23 cellular contexts compared by ENCODE assay signal in the genomic region with DNA sequence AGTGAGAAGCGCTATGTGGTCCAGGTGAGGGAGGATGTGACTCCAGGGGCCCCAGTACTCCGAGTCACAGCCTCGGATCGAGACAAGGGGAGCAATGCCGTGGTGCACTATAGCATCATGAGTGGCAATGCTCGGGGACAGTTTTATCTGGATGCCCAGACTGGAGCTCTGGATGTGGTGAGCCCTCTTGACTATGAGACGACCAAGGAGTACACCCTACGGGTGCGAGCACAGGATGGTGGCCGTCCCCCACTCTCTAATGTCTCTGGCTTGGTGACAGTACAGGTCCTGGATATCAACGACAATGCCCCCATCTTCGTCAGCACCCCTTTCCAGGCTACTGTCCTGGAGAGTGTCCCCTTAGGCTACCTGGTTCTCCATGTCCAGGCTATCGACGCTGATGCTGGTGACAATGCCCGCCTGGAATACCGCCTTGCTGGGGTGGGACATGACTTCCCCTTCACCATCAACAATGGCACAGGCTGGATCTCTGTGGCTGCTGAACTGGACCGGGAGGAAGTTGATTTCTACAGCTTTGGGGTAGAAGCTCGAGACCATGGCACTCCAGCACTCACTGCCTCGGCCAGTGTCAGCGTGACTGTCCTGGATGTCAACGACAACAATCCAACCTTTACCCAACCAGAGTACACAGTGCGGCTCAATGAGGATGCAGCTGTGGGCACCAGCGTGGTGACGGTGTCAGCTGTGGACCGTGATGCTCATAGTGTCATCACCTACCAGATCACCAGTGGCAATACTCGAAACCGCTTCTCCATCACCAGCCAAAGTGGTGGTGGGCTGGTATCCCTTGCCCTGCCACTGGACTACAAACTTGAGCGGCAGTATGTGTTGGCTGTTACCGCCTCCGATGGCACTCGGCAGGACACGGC. TPM values are rescaled to one million over a fixed set of nuclear protein-coding genes. Genes with fewer than 3 reads are reported as not detected.
A peak's percentile ranks its signal among the peaks of the same experiment; 100 is the strongest.
DNase-seq lines count a peak whose midpoint lies in the region; ATAC-seq and TF ChIP-seq lines count a peak whose summit lies in the region.
"Had no signal": no experiment of that assay in that cellular context is flagged by ENCODE, and none has a peak within 500 bp of the region (broad histone marks: within the 10 kb centered on the region; RNA-seq: fewer than 3 reads in every experiment).

No MANE protein-coding gene starts in this region.

- CTCF ChIA-PET in activated naive CD4-positive, alpha-beta T cell treated with anti-CD3 and anti-CD28 coated beads for 36 hours (lab: Charles Lee) = interaction anchor here (0.5 to 0.7 kb wide), 2 partner anchors 13 to 27 kb away, joined by 3 read pairs; no protein-coding TSS in a partner anchor

- H3K27me3 ChIP-seq in H7 (ENCODE audit: control insufficient read depth, insufficient read depth, low read length) = peaks cover 30% of the 10 kb centered on the region
- H3K27me3 ChIP-seq: transverse colon had no signal

- no peak overlapping the region for H3K27ac Mint-ChIP-seq in activated naive CD4-positive, alpha-beta T cell treated with anti-CD3 and anti-CD28 coated beads, Interleukin-2, amount 50 U/mL, for 24 hours
- H3K27ac Mint-ChIP-seq in activated naive CD4-positive, alpha-beta T cell treated with anti-CD3 and anti-CD28 coated beads for 36 hours = no peak overlapping the region
- H3K27ac Mint-ChIP-seq in glutamatergic neuron (ENCODE audit: unreplicated experiment) = peak overlapping the region; percentile 100
- H3K27ac Mint-ChIP-seq in stimulated activated effector memory CD8-positive, alpha-beta T cell treated with anti-CD3 and anti-CD28 coated beads, Interleukin-12 subunit alpha, Interleukin-12 subunit beta, amount 100 ng/mL, for 72 hours = no peak overlapping the region

- peaks cover 1% of the 10 kb centered on the region for H3K36me3 Mint-ChIP-seq in activated naive CD4-positive, alpha-beta T cell treated with anti-CD3 and anti-CD28 coated beads, Interleukin-2, amount 50 U/mL, for 24 hours
- H3K36me3 Mint-ChIP-seq in activated naive CD4-positive, alpha-beta T cell treated with anti-CD3 and anti-CD28 coated beads for 36 hours (ENCODE audit: low read depth) = no peaks in the 10 kb centered on the region
- peaks cover 12% of the 10 kb centered on the region for H3K36me3 Mint-ChIP-seq in glutamatergic neuron (ENCODE audit: unreplicated experiment)
- H3K36me3 Mint-ChIP-seq in stimulated activated effector memory CD8-positive, alpha-beta T cell treated with anti-CD3 and anti-CD28 coated beads, Interleukin-12 subunit alpha, Interleukin-12 subunit beta, amount 100 ng/mL, for 72 hours = no peaks in the 10 kb centered on the region

- H3K27me3 Mint-ChIP-seq in activated naive CD4-positive, alpha-beta T cell treated with anti-CD3 and anti-CD28 coated beads, Interleukin-2, amount 50 U/mL, for 24 hours = no peaks in the 10 kb centered on the region
- H3K27me3 Mint-ChIP-seq in activated naive CD4-positive, alpha-beta T cell treated with anti-CD3 and anti-CD28 coated beads for 36 hours (ENCODE audit: low read depth) = no peaks in the 10 kb centered on the region
- peaks cover 28% of the 10 kb centered on the region for H3K27me3 Mint-ChIP-seq in glutamatergic neuron (ENCODE audit: unreplicated experiment)

- no peak for ATAC-seq in stimulated activated effector memory CD8-positive, alpha-beta T cell treated with anti-CD3 and anti-CD28 coated beads, Interleukin-12 subunit alpha, Interleukin-12 subunit beta, amount 100 ng/mL, for 72 hours
- ATAC-seq: right cardiac atrium, T-helper 17 cell had no signal

- H3K9me3 Mint-ChIP-seq in activated naive CD4-positive, alpha-beta T cell treated with anti-CD3 and anti-CD28 coated beads, Interleukin-2, amount 50 U/mL, for 24 hours = no peaks in the 10 kb centered on the region
- H3K9me3 Mint-ChIP-seq in activated naive CD4-positive, alpha-beta T cell treated with anti-CD3 and anti-CD28 coated beads for 36 hours = no peaks in the 10 kb centered on the region
- peaks cover 20% of the 10 kb centered on the region for H3K9me3 Mint-ChIP-seq in glutamatergic neuron (ENCODE audit: unreplicated experiment)
- no peaks in the 10 kb centered on the region for H3K9me3 Mint-ChIP-seq in stimulated activated effector memory CD8-positive, alpha-beta T cell treated with anti-CD3 and anti-CD28 coated beads, Interleukin-12 subunit alpha, Interleukin-12 subunit beta, amount 100 ng/mL, for 72 hours

- H3K4me1 Mint-ChIP-seq in activated naive CD4-positive, alpha-beta T cell treated with anti-CD3 and anti-CD28 coated beads, Interleukin-2, amount 50 U/mL, for 24 hours = peaks cover 13% of the 10 kb centered on the region
- H3K4me1 Mint-ChIP-seq in activated naive CD4-positive, alpha-beta T cell treated with anti-CD3 and anti-CD28 coated beads for 36 hours (ENCODE audit: low read depth) = peaks cover 5% of the 10 kb centered on the region
- peaks cover 50% of the 10 kb centered on the region for H3K4me1 Mint-ChIP-seq in glutamatergic neuron (ENCODE audit: low read depth, unreplicated experiment)
- H3K4me1 Mint-ChIP-seq in stimulated activated effector memory CD8-positive, alpha-beta T cell treated with anti-CD3 and anti-CD28 coated beads, Interleukin-12 subunit alpha, Interleukin-12 subunit beta, amount 100 ng/mL, for 72 hours = peaks cover 57% of the 10 kb centered on the region

- no peak overlapping the region for H3K4me3 ChIP-seq in H7 (ENCODE audit: insufficient read depth, low read depth, low read length)
- H3K4me3 ChIP-seq: HAP-1, transverse colon had no signal

- no peak for TF ChIP-seq CTCF in glutamatergic neuron (IDR thresholded peaks at IDR 0.05; ENCODE audit: partially characterized antibody, unreplicated experiment)

- intact Hi-C loops in activated naive CD4-positive, alpha-beta T cell treated with anti-CD3 and anti-CD28 coated beads for 36 hours (cut with micrococcal nuclease) = no loop called here

- DNase-seq in activated naive CD4-positive, alpha-beta T cell treated with anti-CD3 and anti-CD28 coated beads for 36 hours = no peak
- DNase-seq in H7 (peak; percentile 18), glutamatergic neuron (no peak), Kasumi-1 (lab: John Stamatoyannopoulos, UW) (no peak), NCI-H446 (lab: John Stamatoyannopoulos, UW) (no peak)
- DNase-seq in stimulated activated effector memory CD8-positive, alpha-beta T cell treated with anti-CD3 and anti-CD28 coated beads, Interleukin-12 subunit alpha, Interleukin-12 subunit beta, amount 100 ng/mL, for 72 hours (ENCODE audit: low spot score in 2 of 2) = no peak
- no peak for DNase-seq in stimulated activated CD4-positive, alpha-beta T cell treated with anti-CD3 and anti-CD28 coated beads, Interleukin-12 subunit alpha, Interleukin-12 subunit beta, amount 100 ng/mL, for 4 hours
- DNase-seq: activated CD4-positive, CD25-positive, alpha-beta regulatory T cell; activated gamma-delta T cell treated with Interleukin-2 at 50 U/mL for 16 hours; cortex of kidney; mesendoderm; NCI-H1092; NCI-H2081 treated with DMSO at 0.1 percent for 48 hours; NCI-H526 treated with DMSO at 0.1 percent for 48 hours; occipital lobe; OCI-M1; SIG-M5; stimulated activated naive CD4-positive, alpha-beta T cell treated with Interleukin-2 at 50 U/mL for 16 hours; T-helper 17 cell; transverse colon had no signal

- peak overlapping the region; percentile 44 for H3K4me3 Mint-ChIP-seq in activated naive CD4-positive, alpha-beta T cell treated with anti-CD3 and anti-CD28 coated beads, Interleukin-2, amount 50 U/mL, for 24 hours
- H3K4me3 Mint-ChIP-seq in activated naive CD4-positive, alpha-beta T cell treated with anti-CD3 and anti-CD28 coated beads for 36 hours = no peak overlapping the region
- peak overlapping the region; percentile 97 for H3K4me3 Mint-ChIP-seq in glutamatergic neuron (ENCODE audit: unreplicated experiment)
- peak overlapping the region; percentile 40 for H3K4me3 Mint-ChIP-seq in stimulated activated effector memory CD8-positive, alpha-beta T cell treated with anti-CD3 and anti-CD28 coated beads, Interleukin-12 subunit alpha, Interleukin-12 subunit beta, amount 100 ng/mL, for 72 hours

- no peaks in the 10 kb centered on the region for H3K36me3 ChIP-seq in H7 (replicated peaks; ENCODE audit: control insufficient read depth, insufficient read depth, low read length)
- H3K36me3 ChIP-seq: HAP-1, transverse colon had no signal

RNA-seq across cellular contexts. Expression of a gene that starts 2.2 kb away (rescaled TPM):
- 1 to 10 TPM; 1.1 to 1.2 TPM for total RNA-seq in activated naive CD4-positive, alpha-beta T cell treated with anti-CD3 and anti-CD28 coated beads for 36 hours
- total RNA-seq in H7 (2014; rRNA removed; shearing (Covaris generic)) = 7.8 and 11.0 TPM in 2 replicates
- 181 TPM for total RNA-seq in glutamatergic neuron (ENCODE audit: unreplicated experiment)

RNA-seq across cellular contexts. Expression of a gene that starts 31.4 kb away (rescaled TPM):
- 10 to 100 TPM; 19.3 to 21.5 TPM for total RNA-seq in activated naive CD4-positive, alpha-beta T cell treated with anti-CD3 and anti-CD28 coated beads for 36 hours
- total RNA-seq in H7 (2014; rRNA removed; shearing (Covaris generic)) = 112 and 141 TPM in 2 replicates
- total RNA-seq in glutamatergic neuron (ENCODE audit: unreplicated experiment) = 13.9 TPM

RNA-seq across cellular contexts. Expression of a gene that starts 37.8 kb away (rescaled TPM):
- 100 to 1,000 TPM; 363 TPM for total RNA-seq in activated naive CD4-positive, alpha-beta T cell treated with anti-CD3 and anti-CD28 coated beads for 36 hours
- 270 TPM in 2 replicates for total RNA-seq in H7 (2014; rRNA removed; shearing (Covaris generic))
- 555 TPM for total RNA-seq in glutamatergic neuron (ENCODE audit: unreplicated experiment)

RNA-seq across cellular contexts. Expression of a gene that starts 55.3 kb away (rescaled TPM):
- not detected for total RNA-seq in activated naive CD4-positive, alpha-beta T cell treated with anti-CD3 and anti-CD28 coated beads for 36 hours
- total RNA-seq in H7 (2014; rRNA removed; shearing (Covaris generic)) = not detected in 2 replicates
- 0.64 TPM for total RNA-seq in glutamatergic neuron (ENCODE audit: unreplicated experiment)
- total RNA-seq: occipital lobe, T-helper 17 cell, transverse colon had no signal

Comparison
In these comparisons a context has a peak if more than half of its experiments do, and no peak if none do; other contexts are left out.
1. RNA of a gene that starts 2.2 kb away (total RNA-seq): 181 TPM in glutamatergic neuron (single experiment); 7.8 to 11.0 TPM in H7 and 1.1 to 1.2 TPM in activated naive CD4-positive, alpha-beta T cell treated with anti-CD3 and anti-CD28 coated beads for 36 hours; every median in the first group is over 10 times any median in the second.